Comparison of ENCODE assay signal across 9 cellular contexts in genomic region chr6:150004101-150004782, GRCh38. TPM values are rescaled to one million over a fixed set of nuclear protein-coding genes. Genes with fewer than 3 reads are reported as not detected.
DNase-seq lines count a peak whose midpoint lies in the region; ATAC-seq and TF ChIP-seq lines count a peak whose summit lies in the region.
"Had no signal": no experiment of that assay in that cellular context is flagged by ENCODE, and none has a peak within 500 bp of the region (broad histone marks: within the 10 kb centered on the region; RNA-seq: fewer than 3 reads in every experiment).

No MANE protein-coding gene starts in this region.

- no peaks in the 10 kb centered on the region for H3K9me2 ChIP-seq in SU-DHL-6 (replicated peaks; ENCODE audit: insufficient read depth, low read length)

- H3K4me2 ChIP-seq in SU-DHL-6 (ENCODE audit: low read depth, low read length, poor library complexity, severe bottlenecking), result peak overlapping the region; percentile 72

- intact Hi-C loops in posterior vena cava (cut with DNase I), result loop anchor here in 1 of 2 donors (1.0 kb wide), 1 partner anchor 39 kb away; no protein-coding TSS in a partner anchor

- H2AFZ ChIP-seq in SU-DHL-6 (ENCODE audit: low read depth, low read length, severe bottlenecking), result peak overlapping the region; percentile 89

- TF ChIP-seq CTCF in GM12864 (IDR thresholded peaks at IDR 0.05; ENCODE audit: low read depth, low read length, missing control alignments), result no peak
- TF ChIP-seq CTCF in HFF-Myc (IDR thresholded peaks at IDR 0.05; ENCODE audit: low read depth, low read length, missing control alignments), result no peak
- TF ChIP-seq CTCF in SU-DHL-6 (IDR thresholded peaks at IDR 0.05; ENCODE audit: insufficient read depth, low read length, poor library complexity, severe bottlenecking), result no peak
- TF ChIP-seq CTCF in epithelial cell of esophagus (IDR thresholded peaks at IDR 0.05; ENCODE audit: insufficient read depth, low read depth, low read length, missing control alignments), result no peak

- H3K36me3 ChIP-seq in SU-DHL-6 (ENCODE audit: low read length), result no peaks in the 10 kb centered on the region

- H3K9me3 ChIP-seq in SU-DHL-6 (ENCODE audit: insufficient read depth, low read length), result no peaks in the 10 kb centered on the region

- no peaks in the 10 kb centered on the region for H3K27me3 ChIP-seq in SU-DHL-6 (ENCODE audit: low read length)

- H3F3A ChIP-seq in SU-DHL-6 (ENCODE audit: insufficient read depth), result no peaks in the 10 kb centered on the region

- peak; percentile 39 for DNase-seq in GM12864 (ENCODE audit: low read depth)
- no peak for DNase-seq in HFF-Myc (ENCODE audit: extremely low read depth, low read depth)
- no peak for DNase-seq in epithelial cell of esophagus (ENCODE audit: low read depth)
- DNase-seq in posterior vena cava (ENCODE audit: low spot score), result peak; percentile 61
- DNase-seq in globus pallidus (ENCODE audit: low spot score), result no peak
- DNase-seq in GM03348 (ENCODE audit: low spot score), result no peak

- H4K20me1 ChIP-seq in SU-DHL-6 (ENCODE audit: low read depth, low read length), result no peaks in the 10 kb centered on the region

- no peak for ATAC-seq in HG02588 (IDR thresholded peaks at IDR 0.05; ENCODE audit: unreplicated experiment)

- peak overlapping the region; percentile 73 for H3K27ac ChIP-seq in SU-DHL-6 (ENCODE audit: low read depth, low read length)

- H3K9ac ChIP-seq in SU-DHL-6 (ENCODE audit: low read length), result peak overlapping the region; percentile 73

- H3K79me2 ChIP-seq in SU-DHL-6 (ENCODE audit: insufficient read depth, low read length), result no peaks in the 10 kb centered on the region

- H3K4me3 ChIP-seq in GM12864 (ENCODE audit: low read depth, low read length) (peak overlapping the region; percentile 44), HFF-Myc (replicated peaks; ENCODE audit: low read depth, low read length) (peak overlapping the region; percentile 50), SU-DHL-6 (ENCODE audit: insufficient read depth, low read length, poor library complexity, severe bottlenecking) (peak overlapping the region; percentile 78), epithelial cell of esophagus (ENCODE audit: low read length) (peak overlapping the region; percentile 60)

RNA-seq across cellular contexts. Expression of gene RAET1L, which starts 21.1 kb away (rescaled TPM):
- not detected for total RNA-seq in posterior vena cava
- total RNA-seq: T-helper 1 cell treated with Interleukin-12 subunit alpha and Interleukin-12 subunit beta and Interleukin-4 antibody, amounts not matched to agents 30 ng/mL and 1 ng/mL, for 36 hours had no signal

RNA-seq across cellular contexts. Expression of gene ULBP1, which starts 40.5 kb away (rescaled TPM):
- under 1 TPM in 1 of 2 donors, not detected in 1; 0.19 TPM for total RNA-seq in posterior vena cava

Comparison
In these comparisons a context has a peak if more than half of its experiments do, and no peak if none do; other contexts are left out.
1. DNase-seq: peak in GM12864 (single experiment) and posterior vena cava (single experiment); none in HFF-Myc (single experiment), epithelial cell of esophagus (single experiment), globus pallidus (single experiment) and GM03348 (single experiment).
2. Peak in every context shown above with its lines, with median percentiles within 50 percentile points of each other: H3K4me3 ChIP-seq.